10 cellular contexts compared by ENCODE assay signal in genomic region chr12:61993734-61994345, GRCh38.
DNase-seq lines count a peak whose midpoint lies in the region; ATAC-seq and TF ChIP-seq lines count a peak whose summit lies in the region.
"Had no signal": no experiment of that assay in that cellular context is flagged by ENCODE, and none has a peak within 500 bp of the region (broad histone marks: within the 10 kb centered on the region; RNA-seq: fewer than 3 reads in every experiment).

No MANE protein-coding gene starts in this region.

- H3K27me3 Mint-ChIP-seq in activated T-helper 1 cell treated with anti-CD3 and anti-CD28 coated beads, Interleukin-12 subunit alpha, Interleukin-12 subunit beta, Interleukin-2, Interleukin-4 antibody, amounts not matched to agents 30 ng/mL and 10 ng/mL and 1 ng/mL, durations not matched to agents 14 hours and 24 hours and 36 hours (ENCODE audit: insufficient read depth) = peaks cover 5% of the 10 kb centered on the region

- no peaks in the 10 kb centered on the region for H3K79me2 ChIP-seq in DND-41 (ENCODE audit: insufficient read depth, low read length)

- no peak overlapping the region for H3K4me2 ChIP-seq in DND-41 (ENCODE audit: insufficient read depth, low read length)

- H3K9me3 Mint-ChIP-seq in activated T-helper 1 cell treated with anti-CD3 and anti-CD28 coated beads, Interleukin-12 subunit alpha, Interleukin-12 subunit beta, Interleukin-2, Interleukin-4 antibody, amounts not matched to agents 30 ng/mL and 10 ng/mL and 1 ng/mL, durations not matched to agents 14 hours and 24 hours and 36 hours = no peaks in the 10 kb centered on the region
- H3K9me3 Mint-ChIP-seq: naive thymus-derived CD8-positive, alpha-beta T cell; T-helper 1 cell treated with Interleukin-12 subunit alpha and Interleukin-12 subunit beta and Interleukin-4 antibody, amounts not matched to agents 30 μg/mL and 1 μg/mL, for 36 hours had no signal

- H3K4me3 ChIP-seq in DND-41 (ENCODE audit: low read depth in 1 of 2, low read length in 2 of 2) (no peak overlapping the region), adrenal gland (no peak overlapping the region), kidney epithelial cell (ENCODE audit: low read depth, low read length) (no peak overlapping the region)

- H3K27ac ChIP-seq in DND-41 (ENCODE audit: low read length) (no peak overlapping the region), adrenal gland (no peak overlapping the region)

- DNase-seq in DND-41 = no peak
- DNase-seq in Kasumi-1 (lab: John Stamatoyannopoulos, UW) = peak; percentile 90 to 95
- DNase-seq in adrenal gland = peak in 2 of 7 donors; percentile 6 to 17
- DNase-seq in kidney epithelial cell (ENCODE audit: low read depth) = no peak
- DNase-seq in activated T-helper 1 cell treated with anti-CD3 and anti-CD28 coated beads, Interleukin-12 subunit alpha, Interleukin-12 subunit beta, Interleukin-2, Interleukin-4 antibody, amounts not matched to agents 30 ng/mL and 10 ng/mL and 1 ng/mL, durations not matched to agents 14 hours and 24 hours and 36 hours (ENCODE audit: low spot score) = no peak
- DNase-seq in stimulated activated CD4-positive, alpha-beta T cell treated with anti-CD3 and anti-CD28 coated beads, Interleukin-4, amount 100 ng/mL, for 4 hours = no peak

- TF ChIP-seq CTCF in DND-41 (IDR thresholded peaks at IDR 0.05; ENCODE audit: borderline replicate concordance, extremely low read depth, low read length, poor library complexity, severe bottlenecking) = peak; percentile 66
- peak; percentile 46 to 79 (median 70) for TF ChIP-seq CTCF in adrenal gland (IDR thresholded peaks at IDR 0.05)
- TF ChIP-seq CTCF in kidney epithelial cell (IDR thresholded peaks at IDR 0.05; ENCODE audit: insufficient read depth, low read length, poor library complexity, severe bottlenecking) = peak; percentile 66

- no peaks in the 10 kb centered on the region for H3K4me1 Mint-ChIP-seq in activated T-helper 1 cell treated with anti-CD3 and anti-CD28 coated beads, Interleukin-12 subunit alpha, Interleukin-12 subunit beta, Interleukin-2, Interleukin-4 antibody, amounts not matched to agents 30 ng/mL and 10 ng/mL and 1 ng/mL, durations not matched to agents 14 hours and 24 hours and 36 hours (ENCODE audit: low read depth)
- H3K4me1 Mint-ChIP-seq: naive thymus-derived CD8-positive, alpha-beta T cell had no signal

- intact Hi-C loops in adrenal gland (cut with DNase I) = no loop called here
- intact Hi-C loops in activated T-helper 1 cell treated with anti-CD3 and anti-CD28 coated beads, Interleukin-12 subunit alpha, Interleukin-12 subunit beta, Interleukin-2, Interleukin-4 antibody, amounts not matched to agents 30 ng/mL and 10 ng/mL and 1 ng/mL, durations not matched to agents 14 hours and 24 hours and 36 hours (cut with micrococcal nuclease) = loop anchor here (10.0 kb wide), 1 partner anchor 339 kb away; no protein-coding TSS in a partner anchor

- H3K9ac ChIP-seq in DND-41 (ENCODE audit: low read depth, low read length) = no peak overlapping the region

- H4K20me1 ChIP-seq in DND-41 (ENCODE audit: insufficient read depth, low read length) = no peaks in the 10 kb centered on the region

- H3K27ac Mint-ChIP-seq in activated T-helper 1 cell treated with anti-CD3 and anti-CD28 coated beads, Interleukin-12 subunit alpha, Interleukin-12 subunit beta, Interleukin-2, Interleukin-4 antibody, amounts not matched to agents 30 ng/mL and 10 ng/mL and 1 ng/mL, durations not matched to agents 14 hours and 24 hours and 36 hours = no peak overlapping the region
- H3K27ac Mint-ChIP-seq: naive thymus-derived CD8-positive, alpha-beta T cell; T-helper 1 cell treated with Interleukin-12 subunit alpha and Interleukin-12 subunit beta and Interleukin-4 antibody, amounts not matched to agents 30 μg/mL and 1 μg/mL, for 36 hours had no signal

- no peaks in the 10 kb centered on the region for H3K36me3 ChIP-seq in DND-41 (ENCODE audit: insufficient read depth, low read length)
- no peaks in the 10 kb centered on the region for H3K36me3 ChIP-seq in adrenal gland (replicated peaks in 1 of 2)
- no peaks in the 10 kb centered on the region for H3K36me3 ChIP-seq in kidney epithelial cell (ENCODE audit: control insufficient read depth, insufficient read depth, low read length)

- TF ChIP-seq POLR2A in adrenal gland (IDR thresholded peaks at IDR 0.05) = no peak

- H3K4me1 ChIP-seq in DND-41 (ENCODE audit: insufficient read depth, low read length) (no peaks in the 10 kb centered on the region), adrenal gland (replicated peaks in 1 of 2) (peaks cover 0 to 4% of the 10 kb centered on the region in 2 donors)

- ATAC-seq in DND-41 (ENCODE audit: insufficient read depth, low read depth) (peak; percentile 68; the same call in 2 of the 3 replicates), GM21447 (IDR thresholded peaks at IDR 0.05; ENCODE audit: unreplicated experiment) (peak; percentile 61), GM18873 (IDR thresholded peaks at IDR 0.05; ENCODE audit: low FRiP score, unreplicated experiment) (no peak)

- no peak overlapping the region for H2AFZ ChIP-seq in DND-41 (ENCODE audit: low read depth, low read length)

- H3K4me3 Mint-ChIP-seq in activated T-helper 1 cell treated with anti-CD3 and anti-CD28 coated beads, Interleukin-12 subunit alpha, Interleukin-12 subunit beta, Interleukin-2, Interleukin-4 antibody, amounts not matched to agents 30 ng/mL and 10 ng/mL and 1 ng/mL, durations not matched to agents 14 hours and 24 hours and 36 hours = no peak overlapping the region
- H3K4me3 Mint-ChIP-seq: naive thymus-derived CD8-positive, alpha-beta T cell; T-helper 1 cell treated with Interleukin-12 subunit alpha and Interleukin-12 subunit beta and Interleukin-4 antibody, amounts not matched to agents 30 μg/mL and 1 μg/mL, for 36 hours had no signal

- H3K27me3 ChIP-seq in DND-41 (ENCODE audit: insufficient read depth, low read length, poor library complexity) (peaks cover 3% of the 10 kb centered on the region), adrenal gland (no peaks in the 10 kb centered on the region), kidney epithelial cell (ENCODE audit: control insufficient read depth, insufficient read depth, low read length) (no peaks in the 10 kb centered on the region)

- H3K9me3 ChIP-seq in DND-41 (ENCODE audit: insufficient read depth, low read length, severe bottlenecking) (no peaks in the 10 kb centered on the region), adrenal gland (replicated peaks in 1 of 3) (no peaks in the 10 kb centered on the region)

- WGBS in adrenal gland, 4 donors = 44 to 57% (median 50%) methylated on average over 2 of the region's 2 CpGs

- no peaks in the 10 kb centered on the region for H3K36me3 Mint-ChIP-seq in activated T-helper 1 cell treated with anti-CD3 and anti-CD28 coated beads, Interleukin-12 subunit alpha, Interleukin-12 subunit beta, Interleukin-2, Interleukin-4 antibody, amounts not matched to agents 30 ng/mL and 10 ng/mL and 1 ng/mL, durations not matched to agents 14 hours and 24 hours and 36 hours (ENCODE audit: low read depth)
- H3K36me3 Mint-ChIP-seq: naive thymus-derived CD8-positive, alpha-beta T cell had no signal

Comparison
In these comparisons a context has a peak if more than half of its experiments do, and no peak if none do; other contexts are left out.
1. DNase-seq: peak in Kasumi-1 (2 of 2); none in DND-41 (single experiment), kidney epithelial cell (single experiment), activated T-helper 1 cell treated with anti-CD3 and anti-CD28 coated beads, Interleukin-12 subunit alpha, Interleukin-12 subunit beta, Interleukin-2, Interleukin-4 antibody, amounts not matched to agents 30 ng/mL and 10 ng/mL and 1 ng/mL, durations not matched to agents 14 hours and 24 hours and 36 hours (single experiment) and stimulated activated CD4-positive, alpha-beta T cell treated with anti-CD3 and anti-CD28 coated beads, Interleukin-4, amount 100 ng/mL, for 4 hours (0 of 2).
2. Peak in every context shown above with its lines, with median percentiles within 50 percentile points of each other: CTCF ChIP-seq.